Comparison of ENCODE assay signal across 1 cellular context in genomic region chr1:45365051-45365450, GRCh38.
TF ChIP-seq lines count a peak whose summit lies in the region.

No MANE protein-coding gene starts in this region.

TF ChIP-seq in GM12878, 131 proteins besides CTCF, POLR2A, EP300 and RAD21:
- TF ChIP-seq, protein P1, sequence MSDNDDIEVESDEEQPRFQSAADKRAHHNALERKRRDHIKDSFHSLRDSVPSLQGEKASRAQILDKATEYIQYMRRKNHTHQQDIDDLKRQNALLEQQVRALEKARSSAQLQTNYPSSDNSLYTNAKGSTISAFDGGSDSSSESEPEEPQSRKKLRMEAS (IDR thresholded peaks at IDR 0.05; ENCODE audit: low read depth, low read length): no peak
- TF ChIP-seq JUNB (IDR thresholded peaks at IDR 0.05): peak; percentile 83
- TF ChIP-seq, protein P2, sequence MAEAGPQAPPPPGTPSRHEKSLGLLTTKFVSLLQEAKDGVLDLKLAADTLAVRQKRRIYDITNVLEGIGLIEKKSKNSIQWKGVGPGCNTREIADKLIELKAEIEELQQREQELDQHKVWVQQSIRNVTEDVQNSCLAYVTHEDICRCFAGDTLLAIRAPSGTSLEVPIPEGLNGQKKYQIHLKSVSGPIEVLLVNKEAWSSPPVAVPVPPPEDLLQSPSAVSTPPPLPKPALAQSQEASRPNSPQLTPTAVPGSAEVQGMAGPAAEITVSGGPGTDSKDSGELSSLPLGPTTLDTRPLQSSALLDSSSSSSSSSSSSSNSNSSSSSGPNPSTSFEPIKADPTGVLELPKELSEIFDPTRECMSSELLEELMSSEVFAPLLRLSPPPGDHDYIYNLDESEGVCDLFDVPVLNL (IDR thresholded peaks at IDR 0.05; ENCODE audit: low read depth, low read length): no peak
- TF ChIP-seq IKZF1 (conservative IDR thresholded peaks at IDR 0.05): peak; percentile 46; the same call in 1 of the 2 replicates
- TF ChIP-seq BHLHE40 (IDR thresholded peaks at IDR 0.05; ENCODE audit: borderline replicate concordance in 1 of 2, low read depth in 2 of 2, low read length in 1 of 2): no peak
- peak; percentile 72; the same call in 1 of the 2 replicates for TF ChIP-seq SPI1 (IDR thresholded peaks at IDR 0.05; ENCODE audit: borderline replicate concordance, insufficient read depth, low read depth, low read length)
- peak; percentile 79 for TF ChIP-seq BCL11A (IDR thresholded peaks at IDR 0.05; ENCODE audit: low read depth, low read length)
- peak; percentile 31; the same call in 1 of the 2 replicates for TF ChIP-seq NFIC (IDR thresholded peaks at IDR 0.05; ENCODE audit: low read depth, low read length)
- peak; percentile 61; the same call in 1 of the 2 replicates for TF ChIP-seq JUND (IDR thresholded peaks at IDR 0.05; ENCODE audit: low read depth, low read length)
- no peak for TF ChIP-seq MLLT1 (IDR thresholded peaks at IDR 0.05)
- TF ChIP-seq NFXL1 (IDR thresholded peaks at IDR 0.05; ENCODE audit: borderline replicate concordance): no peak
- peak; percentile 81 for TF ChIP-seq IRF4 (IDR thresholded peaks at IDR 0.05; ENCODE audit: low read depth, low read length)
- 0 out of 2 replicates have a peak, but pooled peaks have one; percentile 35 for TF ChIP-seq DPF2 (IDR thresholded peaks at IDR 0.05)
- no peak for TF ChIP-seq BRCA1 (IDR thresholded peaks at IDR 0.05; ENCODE audit: low read depth, low read length)
- TF ChIP-seq FOXK2 (IDR thresholded peaks at IDR 0.05): no peak
- no peak for TF ChIP-seq E4F1 (IDR thresholded peaks at IDR 0.05; ENCODE audit: borderline replicate concordance, partially characterized antibody)
- no peak for TF ChIP-seq ZBTB11 (CRISPR knock-in tag; IDR thresholded peaks at IDR 0.05)
- no peak for TF ChIP-seq MXI1 (IDR thresholded peaks at IDR 0.05; ENCODE audit: low read depth, low read length)
- 0 out of 2 replicates have a peak, but pooled peaks have one; percentile 16 for TF ChIP-seq MEF2A (IDR thresholded peaks at IDR 0.05; ENCODE audit: insufficient read depth, low read depth, low read length)
- TF ChIP-seq ZZZ3 (IDR thresholded peaks at IDR 0.05; ENCODE audit: control insufficient read depth, insufficient read length, low read depth): no peak
- no peak for TF ChIP-seq SMAD1 (IDR thresholded peaks at IDR 0.05; ENCODE audit: low read depth, partially characterized antibody)
- no peak for TF ChIP-seq CBFB (IDR thresholded peaks at IDR 0.05; ENCODE audit: low read depth)
- TF ChIP-seq RAD51 (IDR thresholded peaks at IDR 0.05): no peak
- TF ChIP-seq, protein P3, sequence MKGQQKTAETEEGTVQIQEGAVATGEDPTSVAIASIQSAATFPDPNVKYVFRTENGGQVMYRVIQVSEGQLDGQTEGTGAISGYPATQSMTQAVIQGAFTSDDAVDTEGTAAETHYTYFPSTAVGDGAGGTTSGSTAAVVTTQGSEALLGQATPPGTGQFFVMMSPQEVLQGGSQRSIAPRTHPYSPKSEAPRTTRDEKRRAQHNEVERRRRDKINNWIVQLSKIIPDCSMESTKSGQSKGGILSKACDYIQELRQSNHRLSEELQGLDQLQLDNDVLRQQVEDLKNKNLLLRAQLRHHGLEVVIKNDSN (IDR thresholded peaks at IDR 0.05; ENCODE audit: borderline replicate concordance, extremely low read length, insufficient read depth, low read depth, low read length): no peak
- TF ChIP-seq PAX8 (IDR thresholded peaks at IDR 0.05): no peak
- TF ChIP-seq EZH2 (IDR thresholded peaks at IDR 0.05; ENCODE audit: borderline replicate concordance, control insufficient read depth, low read depth, low read length): no peak
- TF ChIP-seq PAX5 (IDR thresholded peaks at IDR 0.05; ENCODE audit: borderline replicate concordance, low read depth, low read length): no peak
- TF ChIP-seq RUNX3 (IDR thresholded peaks at IDR 0.05; ENCODE audit: low read length): peak; percentile 86
- TF ChIP-seq ZBTB33 (IDR thresholded peaks at IDR 0.05): no peak
- TF ChIP-seq KAT2A (conservative IDR thresholded peaks at IDR 0.05; ENCODE audit: control insufficient read depth, low read depth, low read length): no peak
- TF ChIP-seq EED (IDR thresholded peaks at IDR 0.05; ENCODE audit: low read depth): peak; percentile 62; the same call in 1 of the 2 replicates
- TF ChIP-seq IKZF2 (IDR thresholded peaks at IDR 0.05): peak; percentile 56 to 61
- no peak for TF ChIP-seq CHD4 (IDR thresholded peaks at IDR 0.05)
- TF ChIP-seq MTA2 (IDR thresholded peaks at IDR 0.05; ENCODE audit: low read depth): peak; percentile 83
- TF ChIP-seq POU2F2 (IDR thresholded peaks at IDR 0.05; ENCODE audit: borderline replicate concordance, low read depth, low read length): peak; percentile 81
